In genomic region chr1:182054698-182055326, GRCh38 we compare ENCODE assay signal across 9 cellular contexts. TPM values are rescaled to one million over a fixed set of nuclear protein-coding genes. Genes with fewer than 3 reads are reported as not detected.
DNase-seq lines count a peak whose midpoint lies in the region; ATAC-seq, FAIRE-seq and TF ChIP-seq lines count a peak whose summit lies in the region.
"Had no signal": no experiment of that assay in that cellular context is flagged by ENCODE, and none has a peak within 500 bp of the region (broad histone marks: within the 10 kb centered on the region; RNA-seq: fewer than 3 reads in every experiment).

No MANE protein-coding gene starts in this region.

- H3K9ac ChIP-seq in HepG2 (ENCODE audit: insufficient read depth, low read depth, low read length), result no peak overlapping the region

- H4K20me1 ChIP-seq in OCI-LY7 (ENCODE audit: insufficient read depth, low read length), result no peaks in the 10 kb centered on the region
- no peaks in the 10 kb centered on the region for H4K20me1 ChIP-seq in HepG2 (ENCODE audit: insufficient read depth, low read length)

- TF ChIP-seq EP300 in HepG2 (IDR thresholded peaks at IDR 0.05; ENCODE audit: low read depth in 2 of 2, low read length in 2 of 2), result no peak
- TF ChIP-seq EP300 in HepG2 (CRISPR knock-in tag; IDR thresholded peaks at IDR 0.05; ENCODE audit: borderline replicate concordance), result no peak

- H3K27ac Mint-ChIP-seq in activated naive CD8-positive, alpha-beta T cell treated with anti-CD3 and anti-CD28 coated beads, Interleukin-2, amount 50 U/mL, for 24 hours, result no peak overlapping the region

- peaks cover 32% of the 10 kb centered on the region for H3K27me3 Mint-ChIP-seq in activated naive CD8-positive, alpha-beta T cell treated with anti-CD3 and anti-CD28 coated beads, Interleukin-2, amount 50 U/mL, for 24 hours

- no peak overlapping the region for H3K4me3 Mint-ChIP-seq in activated naive CD8-positive, alpha-beta T cell treated with anti-CD3 and anti-CD28 coated beads, Interleukin-2, amount 50 U/mL, for 24 hours

- H3K4me2 ChIP-seq in OCI-LY7 (ENCODE audit: low read length) (no peak overlapping the region), HepG2 (ENCODE audit: low read depth, low read length) (no peak overlapping the region)

- no peaks in the 10 kb centered on the region for H3K4me1 Mint-ChIP-seq in activated naive CD8-positive, alpha-beta T cell treated with anti-CD3 and anti-CD28 coated beads, Interleukin-2, amount 50 U/mL, for 24 hours

- no peak overlapping the region for H2AFZ ChIP-seq in OCI-LY7 (ENCODE audit: low read length)
- H2AFZ ChIP-seq in HepG2 (ENCODE audit: low read length), result no peak overlapping the region

- H3K79me2 ChIP-seq in OCI-LY7 (ENCODE audit: insufficient read depth, low read depth, low read length) (no peaks in the 10 kb centered on the region), HepG2 (ENCODE audit: insufficient read depth, low read length) (no peaks in the 10 kb centered on the region)

- H3K9me3 Mint-ChIP-seq in activated naive CD8-positive, alpha-beta T cell treated with anti-CD3 and anti-CD28 coated beads, Interleukin-2, amount 50 U/mL, for 24 hours, result no peaks in the 10 kb centered on the region

- H3K36me3 ChIP-seq in OCI-LY7 (ENCODE audit: insufficient read depth, low read length) (no peaks in the 10 kb centered on the region), HepG2 (replicated peaks in 1 of 2; ENCODE audit: control insufficient read depth in 1 of 2, insufficient read depth in 2 of 2, low read length in 2 of 2) (no peaks in the 10 kb centered on the region), tibial artery (no peaks in the 10 kb centered on the region)

- in situ Hi-C loops in HepG2 (cut with HindIII; ENCODE audit: extremely low pct_ligation_motif_present, low pct_unique_long_range_greater_than_20kb), result no loop called here

- no peak for TF ChIP-seq RAD21 in HepG2 (CRISPR knock-in tag; IDR thresholded peaks at IDR 0.05)

- DNase-seq in NK-92 treated with Interleukin-12 subunit alpha and Interleukin-12 subunit beta, amount 100 ng/mL, for 24 hours (lab: John Stamatoyannopoulos, UW), result peak; percentile 18
- DNase-seq in NK-92 (lab: John Stamatoyannopoulos, UW; ENCODE audit: unreplicated experiment) (no peak), OCI-LY7 (ENCODE audit: low spot score) (peak; percentile 62), HepG2 (ENCODE audit: low spot score) (peak; percentile 39), tibial artery (peak in 1 of 2 donors; percentile 56), ureter (ENCODE audit: low spot score) (no peak)
- DNase-seq in activated naive CD8-positive, alpha-beta T cell treated with anti-CD3 and anti-CD28 coated beads, Interleukin-2, amount 50 U/mL, for 24 hours, result peak; percentile 66

- no peaks in the 10 kb centered on the region for H3K4me1 ChIP-seq in OCI-LY7 (ENCODE audit: insufficient read depth, low read length, poor library complexity, severe bottlenecking)
- H3K4me1 ChIP-seq in HepG2 (ENCODE audit: insufficient read depth, low read length), result no peaks in the 10 kb centered on the region
- H3K4me1 ChIP-seq in tibial artery, result no peaks in the 10 kb centered on the region

- H3K27ac ChIP-seq in OCI-LY7 (ENCODE audit: low read depth, low read length, poor library complexity, severe bottlenecking) (no peak overlapping the region), HepG2 (ENCODE audit: extremely low read length, insufficient read depth, low read length) (no peak overlapping the region), tibial artery (no peak overlapping the region)

- CTCF ChIA-PET in OCI-LY7 (lab: Charles Lee; ENCODE audit: unreplicated experiment), result interaction anchor here (0.9 to 1.2 kb wide), 2 partner anchors 26 to 28 kb away, joined by 3 to 6 read pairs; no protein-coding TSS in a partner anchor
- CTCF ChIA-PET in HepG2 (lab: Yijun Ruan, JAX; ENCODE audit: low intra/inter-chr PET ratio, low total read pairs), result interaction anchor here (2.2 kb wide), 1 partner anchor 576 kb away, joined by 12 read pairs; no protein-coding TSS in a partner anchor

- no peak for TF ChIP-seq POLR2A in HepG2 (IDR thresholded peaks at IDR 0.05; ENCODE audit: insufficient read depth in 1 of 2, low read depth in 2 of 2, low read length in 2 of 2)

- no peak for FAIRE-seq in HepG2 (lab: Jason Lieb, UNC)

- intact Hi-C loops in OCI-LY7 (cut with micrococcal nuclease; ENCODE audit: unreplicated experiment) (loop anchor here (10.0 kb wide), 1 partner anchor 580 kb away; no protein-coding TSS in a partner anchor), HepG2 (cut with micrococcal nuclease; ENCODE audit: unreplicated experiment) (loop anchor here (1.0 to 10.0 kb wide), 2 partner anchors 20 to 580 kb away; no protein-coding TSS in a partner anchor), tibial artery (cut with DNase I; ENCODE audit: low total_unique reads) (loop anchor here (10.0 kb wide), 1 partner anchor 570 kb away; the partner anchor contains the start of gene CACNA1E)

- 18% methylated on average over 4 of the region's 4 CpGs for WGBS in HepG2 (ENCODE audit: low lambda C conversion rate)

- H3K9me3 ChIP-seq in OCI-LY7 (ENCODE audit: low read length) (no peaks in the 10 kb centered on the region), HepG2 (ENCODE audit: low read length) (no peaks in the 10 kb centered on the region), tibial artery (no peaks in the 10 kb centered on the region)

- H3K4me3 ChIP-seq in OCI-LY7 (ENCODE audit: low read depth, low read length, poor library complexity, severe bottlenecking), result no peak overlapping the region
- no peak overlapping the region for H3K4me3 ChIP-seq in HepG2 (replicated peaks in 1 of 3; ENCODE audit: insufficient read depth in 1 of 3, low read depth in 2 of 3, low read length in 3 of 3)
- H3K4me3 ChIP-seq in tibial artery, result no peak overlapping the region

- no peaks in the 10 kb centered on the region for H3K9me2 ChIP-seq in OCI-LY7 (ENCODE audit: insufficient read depth, low read length)

- ATAC-seq in HG03159 (IDR thresholded peaks at IDR 0.05; ENCODE audit: unreplicated experiment) (peak; percentile 67), HepG2 (peak; percentile 65)
- ATAC-seq in activated naive CD8-positive, alpha-beta T cell treated with anti-CD3 and anti-CD28 coated beads, Interleukin-2, amount 50 U/mL, for 24 hours, result peak; percentile 47

- no peaks in the 10 kb centered on the region for H3K36me3 Mint-ChIP-seq in activated naive CD8-positive, alpha-beta T cell treated with anti-CD3 and anti-CD28 coated beads, Interleukin-2, amount 50 U/mL, for 24 hours (ENCODE audit: low read depth)

- no peaks in the 10 kb centered on the region for H3K27me3 ChIP-seq in HepG2 (ENCODE audit: control insufficient read depth in 1 of 2, insufficient read depth in 2 of 2, low read length in 2 of 2)
- H3K27me3 ChIP-seq in tibial artery, result peaks cover 0 to 34% of the 10 kb centered on the region in 2 donors

- BruUV-seq in OCI-LY7 (replicated peaks; lab: Mats Ljungman, UMichigan) (no TSS peak), HepG2 (replicated peaks; lab: Mats Ljungman, UMichigan) (no TSS peak)

- POLR2A ChIA-PET in OCI-LY7 (lab: Charles Lee), result interaction anchor here (0.6 to 0.9 kb wide), 3 partner anchors 26 to 325 kb away, joined by 3 read pairs; no protein-coding TSS in a partner anchor
- POLR2A ChIA-PET in HepG2 (lab: Yijun Ruan, JAX), result interaction anchor here (1.0 kb wide), 1 partner anchor 25 kb away, joined by 4 read pairs; no protein-coding TSS in a partner anchor

- TF ChIP-seq CTCF in OCI-LY7 (conservative IDR thresholded peaks at IDR 0.05; ENCODE audit: low read length) (peak; percentile 89), HepG2 (CRISPR knock-in tag; IDR thresholded peaks at IDR 0.05) (peak; percentile 52), tibial artery (IDR thresholded peaks at IDR 0.05) (peak; percentile 27 to 28)

TF ChIP-seq in HepG2, 621 proteins besides CTCF, POLR2A, EP300 and RAD21 (continues in another document):
- TF ChIP-seq DR1 (CRISPR knock-in tag; IDR thresholded peaks at IDR 0.05) (no peak), EZH2 (conservative IDR thresholded peaks at IDR 0.05; ENCODE audit: low read depth, low read length) (no peak), CREM (IDR thresholded peaks at IDR 0.05) (no peak), CREM (CRISPR knock-in tag; IDR thresholded peaks at IDR 0.05) (no peak), SMC3 (IDR thresholded peaks at IDR 0.05; ENCODE audit: low read length) (peak; percentile 43; the same call in 1 of the 2 replicates), CC2D1A (CRISPR knock-in tag; IDR thresholded peaks at IDR 0.05) (no peak), RAD51 (IDR thresholded peaks at IDR 0.05; ENCODE audit: borderline replicate concordance) (no peak)

RNA-seq across cellular contexts. Expression of gene ZNF648, which starts 6.7 kb away (rescaled TPM):
- not detected in 2 replicates for total RNA-seq in OCI-LY7 (2014; rRNA removed; shearing (Covaris generic))
- total RNA-seq in OCI-LY7 (2022), result not detected in 2 replicates
- total RNA-seq in HepG2 (2016; rRNA removed; fragmentation: Illumina TruSeq; extraction: Trizol), result 0.13 and 0.14 TPM in 2 replicates
- not detected in 2 replicates for total RNA-seq in HepG2 (2016; cell fraction: cytosol; rRNA removed; fragmentation: Illumina TruSeq; extraction: Trizol; ENCODE audit: low read depth)
- 0.13 and 0.19 TPM in 2 replicates for total RNA-seq in HepG2 (2016; cell fraction: insoluble cytoplasmic fraction; rRNA removed; fragmentation: Illumina TruSeq; extraction: Trizol)
- total RNA-seq in HepG2 (2016; cell fraction: membrane; rRNA removed; fragmentation: Illumina TruSeq; extraction: Trizol), result 0.03 TPM in 1 of 2 replicates, not detected in the other
- 0.34 and 0.41 TPM in 2 replicates for total RNA-seq in HepG2 (2016; cell fraction: nucleus; rRNA removed; fragmentation: Illumina TruSeq; extraction: Trizol)
- polyA plus RNA-seq in HepG2 (2011; rRNA removed), result 0.37 and 0.43 TPM in 2 replicates
- polyA plus RNA-seq in HepG2 (2011; cell fraction: cytosol; rRNA removed), result 0.17 and 0.25 TPM in 2 replicates
- 1.4 and 1.7 TPM in 2 replicates for polyA plus RNA-seq in HepG2 (2011; cell fraction: nucleus; rRNA removed)
- 0.37 and 0.47 TPM in 2 replicates for polyA plus RNA-seq in HepG2 (2012)
- not detected in 2 replicates for polyA plus RNA-seq in HepG2 (2016; cell fraction: cytosol; fragmentation: Illumina TruSeq; extraction: Trizol; ENCODE audit: low read depth)
- polyA plus RNA-seq in HepG2 (2016; cell fraction: insoluble cytoplasmic fraction; fragmentation: Illumina TruSeq; extraction: Trizol; ENCODE audit: low read depth), result 0.05 TPM in 1 of 2 replicates, not detected in the other
- not detected in 2 replicates for polyA plus RNA-seq in HepG2 (2016; cell fraction: membrane; fragmentation: Illumina TruSeq; extraction: Trizol; ENCODE audit: low read depth)
- 0.32 and 0.33 TPM in 2 replicates for polyA plus RNA-seq in HepG2 (2016; cell fraction: nucleus; fragmentation: Illumina TruSeq; extraction: Trizol; ENCODE audit: insufficient read depth, low read depth)
- polyA minus RNA-seq in HepG2 (2011; rRNA and poly(A)+ RNA removed; ENCODE audit: low replicate concordance), result 2.6 TPM in 1 of 2 replicates, not detected in the other
- 0.35 and 0.69 TPM in 2 replicates for polyA minus RNA-seq in HepG2 (2011; cell fraction: cytosol; rRNA and poly(A)+ RNA removed)
- polyA minus RNA-seq in HepG2 (2011; cell fraction: nucleus; rRNA and poly(A)+ RNA removed), result 1.9 and 2.0 TPM in 2 replicates
- 0.23 TPM for total RNA-seq in ureter
- polyA plus RNA-seq: urinary bladder had no signal

Comparison
In these comparisons a context has a peak if more than half of its experiments do, and no peak if none do; other contexts are left out.
1. DNase-seq: peak in NK-92 treated with Interleukin-12 subunit alpha and Interleukin-12 subunit beta, amount 100 ng/mL, for 24 hours (single experiment), OCI-LY7 (single experiment), activated naive CD8-positive, alpha-beta T cell treated with anti-CD3 and anti-CD28 coated beads, Interleukin-2, amount 50 U/mL, for 24 hours (single experiment) and HepG2 (single experiment); none in NK-92 (single experiment) and ureter (single experiment).
2. CTCF ChIP-seq: peak in every context shown above with its lines; median percentile 89 in OCI-LY7; 52 in HepG2; 28 in tibial artery.
3. Peak in every context shown above with its lines, with median percentiles within 50 percentile points of each other: ATAC-seq.